ENCODE assay signal across 9 cellular contexts in genomic region chr6:87705070-87705691, GRCh38. TPM values are rescaled to one million over a fixed set of nuclear protein-coding genes. Genes with fewer than 3 reads are reported as not detected.
DNase-seq lines count a peak whose midpoint lies in the region; ATAC-seq, FAIRE-seq and TF ChIP-seq lines count a peak whose summit lies in the region.
"Had no signal": no experiment of that assay in that cellular context is flagged by ENCODE, and none has a peak within 500 bp of the region (broad histone marks: within the 10 kb centered on the region; RNA-seq: fewer than 3 reads in every experiment).

No MANE protein-coding gene starts in this region.

- peak overlapping the region; percentile 69 for H3K4me2 ChIP-seq in A549

- TF ChIP-seq CTCF in A549 (IDR thresholded peaks at IDR 0.05) (no peak), omental fat pad (IDR thresholded peaks at IDR 0.05) (no peak), foreskin fibroblast (IDR thresholded peaks at IDR 0.05; ENCODE audit: low read depth, low read length) (no peak)
- TF ChIP-seq CTCF in activated CD8-positive, alpha-beta T cell treated with anti-CD3 and anti-CD28 coated beads for 36 hours (IDR thresholded peaks at IDR 0.05), result no peak

- POLR2A ChIA-PET in A549 (lab: Yijun Ruan, JAX), result no interaction called here
- POLR2A ChIA-PET in activated CD8-positive, alpha-beta T cell treated with anti-CD3 and anti-CD28 coated beads for 36 hours (lab: Charles Lee), result interaction anchor here (1.1 kb wide), 1 partner anchor 9 kb away, joined by 3 read pairs; no protein-coding TSS in a partner anchor

- H3K4me1 ChIP-seq in A549, result peaks cover 45% of the 10 kb centered on the region

- WGBS in A549 (ENCODE audit: missing lambda C conversion rate), result 1% methylated on average over 4 of the region's 4 CpGs

- H3K9me3 ChIP-seq in A549, result no peaks in the 10 kb centered on the region

- no peaks in the 10 kb centered on the region for H3K27me3 Mint-ChIP-seq in activated CD8-positive, alpha-beta T cell treated with anti-CD3 and anti-CD28 coated beads for 36 hours
- H3K27me3 Mint-ChIP-seq: activated naive CD8-positive, alpha-beta T cell had no signal

- intact Hi-C loops in activated CD8-positive, alpha-beta T cell treated with anti-CD3 and anti-CD28 coated beads for 36 hours (cut with micrococcal nuclease), result no loop called here

- H3K9me3 Mint-ChIP-seq in activated CD8-positive, alpha-beta T cell treated with anti-CD3 and anti-CD28 coated beads for 36 hours, result no peaks in the 10 kb centered on the region

- TF ChIP-seq EP300 in A549 (IDR thresholded peaks at IDR 0.05), result no peak; a peak in 1 of 5 replicates

- H3K27ac Mint-ChIP-seq in activated CD8-positive, alpha-beta T cell treated with anti-CD3 and anti-CD28 coated beads for 36 hours, result peak overlapping the region; percentile 68
- H3K27ac Mint-ChIP-seq: activated naive CD8-positive, alpha-beta T cell had no signal

- TF ChIP-seq RAD21 in A549 (conservative IDR thresholded peaks at IDR 0.05 in 1 of 2, IDR thresholded peaks at IDR 0.05 in 1 of 2), result 0 out of 5 replicates have a peak, but pooled peaks of 1 of the 2 experiments have one; percentile 19

- TF ChIP-seq POLR2A in A549 (IDR thresholded peaks at IDR 0.05; ENCODE audit: low read length), result no peak

- no peak overlapping the region for H3K4me3 Mint-ChIP-seq in activated CD8-positive, alpha-beta T cell treated with anti-CD3 and anti-CD28 coated beads for 36 hours
- H3K4me3 Mint-ChIP-seq: activated naive CD8-positive, alpha-beta T cell had no signal

- H3K4me1 Mint-ChIP-seq in activated CD8-positive, alpha-beta T cell treated with anti-CD3 and anti-CD28 coated beads for 36 hours (ENCODE audit: low read depth), result peaks cover 17% of the 10 kb centered on the region

- H3K36me3 Mint-ChIP-seq in activated CD8-positive, alpha-beta T cell treated with anti-CD3 and anti-CD28 coated beads for 36 hours (ENCODE audit: low read depth), result peaks cover 8% of the 10 kb centered on the region
- H3K36me3 Mint-ChIP-seq: activated naive CD8-positive, alpha-beta T cell had no signal

- CTCF ChIA-PET in A549 (lab: Yijun Ruan, JAX), result interaction anchor here (0.8 to 1.4 kb wide), 2 partner anchors 18 to 23 kb away, joined by 3 to 5 read pairs; no protein-coding TSS in a partner anchor
- CTCF ChIA-PET in activated CD8-positive, alpha-beta T cell treated with anti-CD3 and anti-CD28 coated beads for 36 hours (lab: Charles Lee), result interaction anchor here (1.2 kb wide), 1 partner anchor 127 kb away, joined by 5 read pairs; no protein-coding TSS in a partner anchor

- no peak for FAIRE-seq in A549 (lab: Jason Lieb, UNC)

- H3K4me3 ChIP-seq in A549 (no peak overlapping the region), foreskin fibroblast (ENCODE audit: low read depth in 1 of 2, low read length in 2 of 2) (no peak overlapping the region)

- ATAC-seq in A549, result peak; percentile 55 to 58
- peak; percentile 57 for ATAC-seq in GM19023 (IDR thresholded peaks at IDR 0.05; ENCODE audit: unreplicated experiment)
- ATAC-seq in HG03064 (IDR thresholded peaks at IDR 0.05; ENCODE audit: low read depth, unreplicated experiment), result peak; percentile 47
- ATAC-seq in activated CD8-positive, alpha-beta T cell treated with anti-CD3 and anti-CD28 coated beads for 36 hours, result peak; percentile 38
- ATAC-seq in omental fat pad (ENCODE audit: low FRiP score), result no peak

- DNase-seq in A549 (ENCODE audit: low read depth in 1 of 2, low spot score in 1 of 2) (peak; percentile 41 to 81), T-helper 9 cell (no peak), omental fat pad (ENCODE audit: low spot score) (no peak), foreskin fibroblast (no peak), AG08396 (ENCODE audit: low spot score) (no peak)
- peak; percentile 84 for DNase-seq in activated CD8-positive, alpha-beta T cell treated with anti-CD3 and anti-CD28 coated beads for 36 hours

- H3K27ac ChIP-seq in A549, result peak overlapping the region; percentile 82 to 92

TF ChIP-seq in A549, 52 proteins besides CTCF, POLR2A, EP300 and RAD21:
- TF ChIP-seq RARB (CRISPR knock-in tag; IDR thresholded peaks at IDR 0.05), result no peak
- peak in 1 of 2 experiments; percentile 59; a peak in 2 of 4 replicates for TF ChIP-seq CEBPB (IDR thresholded peaks at IDR 0.05)
- TF ChIP-seq NFE2L2 (conservative IDR thresholded peaks at IDR 0.05; ENCODE audit: low read length), result no peak
- 0 out of 2 replicates have a peak, but pooled peaks have one; percentile 20 for TF ChIP-seq FOSL2 (IDR thresholded peaks at IDR 0.05)
- TF ChIP-seq FOSL2 (CRISPR knock-in tag; IDR thresholded peaks at IDR 0.05), result peak; percentile 51
- TF ChIP-seq MAZ (IDR thresholded peaks at IDR 0.05; ENCODE audit: borderline replicate concordance, low read depth, low read length), result no peak
- no peak for TF ChIP-seq FOXS1 (CRISPR knock-in tag; IDR thresholded peaks at IDR 0.05)
- TF ChIP-seq BCL3 (IDR thresholded peaks at IDR 0.05), result no peak
- no peak for TF ChIP-seq HOXB5 (CRISPR knock-in tag; IDR thresholded peaks at IDR 0.05)
- TF ChIP-seq ZFP36 (IDR thresholded peaks at IDR 0.05; ENCODE audit: borderline replicate concordance, partially characterized antibody), result peak; percentile 36
- TF ChIP-seq NPAS2 (CRISPR knock-in tag; IDR thresholded peaks at IDR 0.05; ENCODE audit: borderline replicate concordance), result no peak
- TF ChIP-seq GATA3 (IDR thresholded peaks at IDR 0.05; ENCODE audit: borderline replicate concordance), result peak; percentile 46; the same call in 1 of the 2 replicates
- no peak for TF ChIP-seq TP53 (CRISPR knock-in tag; IDR thresholded peaks at IDR 0.05)
- TF ChIP-seq JUN (IDR thresholded peaks at IDR 0.05), result peak in 1 of 2 experiments; percentile 36; a peak in 1 of 5 replicates
- TF ChIP-seq MAX (IDR thresholded peaks at IDR 0.05), result 0 out of 2 replicates have a peak, but pooled peaks have one; percentile 53
- no peak for TF ChIP-seq E2F6 (IDR thresholded peaks at IDR 0.05; ENCODE audit: borderline replicate concordance, low read depth)
- peak; percentile 64 for TF ChIP-seq MAFK (IDR thresholded peaks at IDR 0.05; ENCODE audit: partially characterized antibody)

RNA-seq across cellular contexts. Expression of gene AKIRIN2, which starts 3.1 kb away (rescaled TPM):
- 23.7 and 28.8 TPM in 2 replicates for polyA plus RNA-seq in A549 (2011; rRNA removed)
- 28.6 and 32.2 TPM in 2 replicates for polyA plus RNA-seq in A549 (2012; cell fraction: cytosol; rRNA removed)
- polyA plus RNA-seq in A549 (2012; cell fraction: nucleus; rRNA removed), result 28.2 and 33.2 TPM in 2 replicates
- 39.1 to 41.6 TPM (median 40.1 TPM) in 3 replicates for polyA plus RNA-seq in A549 (2017; fragmentation: RNase III; extraction: RNeasy Plus Mini Kit Qiagen cat#74134 plus additional on column Dnase treatment)
- polyA minus RNA-seq in A549 (2011; rRNA and poly(A)+ RNA removed), result 13.6 and 20.5 TPM in 2 replicates
- 10 to 100 TPM; 42.1 to 45.6 TPM for total RNA-seq in activated CD8-positive, alpha-beta T cell treated with anti-CD3 and anti-CD28 coated beads for 36 hours
- total RNA-seq in omental fat pad, result 10 to 100 TPM; 22.9 to 41.6 (median 34.6) TPM

Comparison
In these comparisons a context has a peak if more than half of its experiments do, and no peak if none do; other contexts are left out.
1. DNase-seq: peak in A549 (2 of 2) and activated CD8-positive, alpha-beta T cell treated with anti-CD3 and anti-CD28 coated beads for 36 hours (single experiment); none in T-helper 9 cell (single experiment), omental fat pad (single experiment), foreskin fibroblast (0 of 2) and AG08396 (single experiment).